ENCODE assay signal across 10 cellular contexts in the genomic region with DNA sequence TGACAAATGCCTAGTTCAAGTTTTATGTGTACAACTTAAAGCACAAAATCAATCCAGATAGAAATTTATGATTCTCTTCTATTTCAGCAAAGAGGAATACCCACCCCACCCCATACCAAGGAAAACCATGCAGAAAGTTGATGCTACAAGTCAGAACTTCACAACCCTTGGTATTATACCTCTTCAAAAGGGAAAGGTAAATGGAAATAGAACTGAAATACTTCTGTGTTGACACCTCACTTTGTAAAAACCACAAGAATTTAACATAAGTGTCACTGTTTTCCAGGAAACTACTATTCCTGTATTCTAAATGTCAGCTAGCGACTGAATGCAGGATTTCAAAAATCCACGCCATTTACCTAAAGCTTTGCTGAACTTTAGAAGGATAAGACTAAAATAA. TPM values are rescaled to one million over a fixed set of nuclear protein-coding genes. Genes with fewer than 3 reads are reported as not detected.
DNase-seq lines count a peak whose midpoint lies in the region; ATAC-seq and TF ChIP-seq lines count a peak whose summit lies in the region.
"Had no signal": no experiment of that assay in that cellular context is flagged by ENCODE, and none has a peak within 500 bp of the region (broad histone marks: within the 10 kb centered on the region; RNA-seq: fewer than 3 reads in every experiment).

No MANE protein-coding gene starts in this region.

- intact Hi-C loops in activated CD4-positive, alpha-beta T cell treated with anti-CD3 and anti-CD28 coated beads, Interleukin-2, amount 10 ng/mL, durations not matched to agents 24 days and 14 days (cut with micrococcal nuclease): loop anchor here (5.0 kb wide), 2 partner anchors 59 to 291 kb away; partner anchors contain the start of gene SCAND1

- DNase-seq in activated CD4-positive, alpha-beta T cell treated with anti-CD3 and anti-CD28 coated beads, Interleukin-2, amount 10 ng/mL, durations not matched to agents 24 days and 14 days: peak; percentile 62
- DNase-seq in activated CD4-positive, alpha-beta T cell treated with anti-CD3 and anti-CD28 coated beads, Interleukin-2, amount 50 U/mL, for 4 hours: no peak
- no peak for DNase-seq in WTC11 (ENCODE audit: low spot score)
- DNase-seq in hepatocyte (ENCODE audit: low spot score): no peak
- no peak for DNase-seq in stimulated activated naive CD8-positive, alpha-beta T cell treated with anti-CD3 and anti-CD28 coated beads, Interleukin-15, amount 100 ng/mL, for 72 hours
- no peak for DNase-seq in hypothalamus (lab: John Stamatoyannopoulos, UW)
- DNase-seq in midbrain (lab: John Stamatoyannopoulos, UW): no peak
- DNase-seq: NCI-H1930, occipital lobe had no signal

- H3K27ac Mint-ChIP-seq in activated CD4-positive, alpha-beta T cell treated with anti-CD3 and anti-CD28 coated beads, Interleukin-2, amount 10 ng/mL, durations not matched to agents 24 days and 14 days: peak overlapping the region; percentile 99
- H3K27ac Mint-ChIP-seq in WTC11: no peak overlapping the region
- H3K27ac Mint-ChIP-seq in stimulated activated naive CD8-positive, alpha-beta T cell treated with anti-CD3 and anti-CD28 coated beads, Interleukin-15, amount 100 ng/mL, for 72 hours: peak overlapping the region; percentile 93 to 94

- no peak for ATAC-seq in WTC11
- no peak for ATAC-seq in stimulated activated naive CD8-positive, alpha-beta T cell treated with anti-CD3 and anti-CD28 coated beads, Interleukin-15, amount 100 ng/mL, for 72 hours
- ATAC-seq in HG03354 (IDR thresholded peaks at IDR 0.05; ENCODE audit: poor library complexity, severe bottlenecking, unreplicated experiment): no peak

- H3K4me3 ChIP-seq in hepatocyte: no peak overlapping the region

- H3K27me3 Mint-ChIP-seq in activated CD4-positive, alpha-beta T cell treated with anti-CD3 and anti-CD28 coated beads, Interleukin-2, amount 10 ng/mL, durations not matched to agents 24 days and 14 days: no peaks in the 10 kb centered on the region
- H3K27me3 Mint-ChIP-seq in WTC11 (ENCODE audit: low read depth): no peaks in the 10 kb centered on the region
- no peaks in the 10 kb centered on the region for H3K27me3 Mint-ChIP-seq in stimulated activated naive CD8-positive, alpha-beta T cell treated with anti-CD3 and anti-CD28 coated beads, Interleukin-15, amount 100 ng/mL, for 72 hours

- H3K79me2 ChIP-seq in hepatocyte: peaks cover 86% of the 10 kb centered on the region

- CTCF ChIA-PET in WTC11 (lab: Charles Lee): interaction anchor here (1.4 kb wide), 1 partner anchor 42 kb away, joined by 3 read pairs; no protein-coding TSS in a partner anchor

- peak overlapping the region; percentile 97 for H3K4me2 ChIP-seq in hepatocyte

- POLR2A ChIA-PET in WTC11 (lab: Charles Lee): interaction anchor here (1.4 kb wide), 1 partner anchor 42 kb away, joined by 4 read pairs; no protein-coding TSS in a partner anchor

- no peaks in the 10 kb centered on the region for H3K36me3 ChIP-seq in hepatocyte (replicated peaks; ENCODE audit: insufficient read depth, low read depth)

- peaks cover 57% of the 10 kb centered on the region for H3K4me1 Mint-ChIP-seq in activated CD4-positive, alpha-beta T cell treated with anti-CD3 and anti-CD28 coated beads, Interleukin-2, amount 10 ng/mL, durations not matched to agents 24 days and 14 days
- peaks cover 52% of the 10 kb centered on the region for H3K4me1 Mint-ChIP-seq in WTC11
- H3K4me1 Mint-ChIP-seq in stimulated activated naive CD8-positive, alpha-beta T cell treated with anti-CD3 and anti-CD28 coated beads, Interleukin-15, amount 100 ng/mL, for 72 hours: peaks cover 62% of the 10 kb centered on the region

- H3K9me3 ChIP-seq in hepatocyte (ENCODE audit: low read depth): no peaks in the 10 kb centered on the region

- TF ChIP-seq CTCF in WTC11 (IDR thresholded peaks at IDR 0.05) (no peak), hepatocyte (IDR thresholded peaks at IDR 0.05; ENCODE audit: poor library complexity) (no peak)

- 79% methylated on average over 2 of the region's 2 CpGs for WGBS in hepatocyte (ENCODE audit: low lambda C conversion rate, missing lambda C conversion rate)

- H3K27me3 ChIP-seq in hepatocyte: no peaks in the 10 kb centered on the region

- H3K4me3 Mint-ChIP-seq in activated CD4-positive, alpha-beta T cell treated with anti-CD3 and anti-CD28 coated beads, Interleukin-2, amount 10 ng/mL, durations not matched to agents 24 days and 14 days: peak overlapping the region; percentile 91
- H3K4me3 Mint-ChIP-seq in WTC11: peak overlapping the region; percentile 96
- H3K4me3 Mint-ChIP-seq in stimulated activated naive CD8-positive, alpha-beta T cell treated with anti-CD3 and anti-CD28 coated beads, Interleukin-15, amount 100 ng/mL, for 72 hours: peak overlapping the region; percentile 92 to 98

- H4K20me1 ChIP-seq in hepatocyte (ENCODE audit: insufficient read depth, poor library complexity, severe bottlenecking): peaks cover 78% of the 10 kb centered on the region

- no peaks in the 10 kb centered on the region for H3K9me3 Mint-ChIP-seq in activated CD4-positive, alpha-beta T cell treated with anti-CD3 and anti-CD28 coated beads, Interleukin-2, amount 10 ng/mL, durations not matched to agents 24 days and 14 days
- H3K9me3 Mint-ChIP-seq in WTC11: no peaks in the 10 kb centered on the region
- no peaks in the 10 kb centered on the region for H3K9me3 Mint-ChIP-seq in stimulated activated naive CD8-positive, alpha-beta T cell treated with anti-CD3 and anti-CD28 coated beads, Interleukin-15, amount 100 ng/mL, for 72 hours

- no peak overlapping the region for H2AFZ ChIP-seq in hepatocyte

- peak overlapping the region; percentile 2 for H3K27ac ChIP-seq in hepatocyte

- H3K9me2 ChIP-seq in hepatocyte (replicated peaks; ENCODE audit: insufficient read depth): no peaks in the 10 kb centered on the region

- H3K4me1 ChIP-seq in hepatocyte (ENCODE audit: insufficient read depth): peaks cover 30% of the 10 kb centered on the region

- H3K36me3 Mint-ChIP-seq in activated CD4-positive, alpha-beta T cell treated with anti-CD3 and anti-CD28 coated beads, Interleukin-2, amount 10 ng/mL, durations not matched to agents 24 days and 14 days (ENCODE audit: low read depth): peaks cover 52% of the 10 kb centered on the region
- H3K36me3 Mint-ChIP-seq in WTC11: no peaks in the 10 kb centered on the region; the same call in 1 of the 2 replicates

TF ChIP-seq in WTC11, 78 proteins besides CTCF, POLR2A, EP300 and RAD21 (continues in another document):
- TF ChIP-seq, protein P1, sequence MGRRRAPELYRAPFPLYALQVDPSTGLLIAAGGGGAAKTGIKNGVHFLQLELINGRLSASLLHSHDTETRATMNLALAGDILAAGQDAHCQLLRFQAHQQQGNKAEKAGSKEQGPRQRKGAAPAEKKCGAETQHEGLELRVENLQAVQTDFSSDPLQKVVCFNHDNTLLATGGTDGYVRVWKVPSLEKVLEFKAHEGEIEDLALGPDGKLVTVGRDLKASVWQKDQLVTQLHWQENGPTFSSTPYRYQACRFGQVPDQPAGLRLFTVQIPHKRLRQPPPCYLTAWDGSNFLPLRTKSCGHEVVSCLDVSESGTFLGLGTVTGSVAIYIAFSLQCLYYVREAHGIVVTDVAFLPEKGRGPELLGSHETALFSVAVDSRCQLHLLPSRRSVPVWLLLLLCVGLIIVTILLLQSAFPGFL (CRISPR knock-in tag; IDR thresholded peaks at IDR 0.05; ENCODE audit: borderline replicate concordance): no peak
- no peak for TF ChIP-seq USF2 (CRISPR knock-in tag; IDR thresholded peaks at IDR 0.05)
- no peak for TF ChIP-seq TEAD4 (CRISPR knock-in tag; IDR thresholded peaks at IDR 0.05)

RNA-seq across cellular contexts. Expression of gene CPNE1, which starts 3.7 kb away (rescaled TPM):
- 317 and 318 TPM in 2 replicates for total RNA-seq in activated CD4-positive, alpha-beta T cell treated with anti-CD3 and anti-CD28 coated beads, Interleukin-2, amount 10 ng/mL, durations not matched to agents 24 days and 14 days
- total RNA-seq in WTC11 (2021) (287 to 312 TPM (median 299 TPM) in 3 replicates), hepatocyte (66.9 and 68.9 TPM in 2 replicates)
- polyA plus RNA-seq in hepatocyte: 91.1 and 93.4 TPM in 2 replicates

RNA-seq across cellular contexts. Expression of gene RBM12, which starts 3.7 kb away (rescaled TPM):
- total RNA-seq in activated CD4-positive, alpha-beta T cell treated with anti-CD3 and anti-CD28 coated beads, Interleukin-2, amount 10 ng/mL, durations not matched to agents 24 days and 14 days: 148 and 151 TPM in 2 replicates
- total RNA-seq in WTC11 (2021) (125 to 163 TPM (median 160 TPM) in 3 replicates), hepatocyte (53.7 and 57.3 TPM in 2 replicates)
- polyA plus RNA-seq in hepatocyte: 20.6 and 22.5 TPM in 2 replicates

RNA-seq across cellular contexts. Expression of gene NFS1, which starts 38.1 kb away (rescaled TPM):
- total RNA-seq in activated CD4-positive, alpha-beta T cell treated with anti-CD3 and anti-CD28 coated beads, Interleukin-2, amount 10 ng/mL, durations not matched to agents 24 days and 14 days: 41.3 and 42.8 TPM in 2 replicates
- total RNA-seq in WTC11 (2021): 36.1 to 39.8 TPM (median 36.8 TPM) in 3 replicates
- total RNA-seq in hepatocyte: 48.5 and 49.0 TPM in 2 replicates
- 30.2 and 38.1 TPM in 2 replicates for polyA plus RNA-seq in hepatocyte

RNA-seq across cellular contexts. Expression of gene ROMO1, which starts 38.2 kb away (rescaled TPM):
- total RNA-seq in activated CD4-positive, alpha-beta T cell treated with anti-CD3 and anti-CD28 coated beads, Interleukin-2, amount 10 ng/mL, durations not matched to agents 24 days and 14 days: 82.3 and 94.9 TPM in 2 replicates
- total RNA-seq in WTC11 (2021) (213 to 249 TPM (median 245 TPM) in 3 replicates), hepatocyte (285 and 383 TPM in 2 replicates)
- polyA plus RNA-seq in hepatocyte: 629 and 634 TPM in 2 replicates

RNA-seq across cellular contexts. Expression of gene SPAG4, which starts 45.4 kb away (rescaled TPM):
- 3.5 and 5.2 TPM in 2 replicates for total RNA-seq in activated CD4-positive, alpha-beta T cell treated with anti-CD3 and anti-CD28 coated beads, Interleukin-2, amount 10 ng/mL, durations not matched to agents 24 days and 14 days
- total RNA-seq in WTC11 (2021) (3.5 to 8.6 TPM (median 8.4 TPM) in 3 replicates), hepatocyte (7.9 and 11.0 TPM in 2 replicates)
- 6.6 and 10.5 TPM in 2 replicates for polyA plus RNA-seq in hepatocyte
